12 cellular contexts compared by ENCODE assay signal in genomic region chr21:33384851-33385331, GRCh38. TPM values are rescaled to one million over a fixed set of nuclear protein-coding genes. Genes with fewer than 3 reads are reported as not detected.
DNase-seq lines count a peak whose midpoint lies in the region; ATAC-seq and TF ChIP-seq lines count a peak whose summit lies in the region.
"Had no signal": no experiment of that assay in that cellular context is flagged by ENCODE, and none has a peak within 500 bp of the region (broad histone marks: within the 10 kb centered on the region; RNA-seq: fewer than 3 reads in every experiment).

No MANE protein-coding gene starts in this region.

- POLR2A ChIA-PET in CD8-positive, alpha-beta T cell (lab: Charles Lee) = interaction anchor here (0.8 to 2.4 kb wide), 8 partner anchors 11 to 158 kb away, joined by 3 to 17 read pairs (median 4); partner anchors contain the start of genes GART, IFNAR1, IFNGR2 and IL10RB
- POLR2A ChIA-PET in naive thymus-derived CD8-positive, alpha-beta T cell (lab: Charles Lee) = interaction anchor here (0.6 to 2.9 kb wide), 14 partner anchors 10 to 614 kb away, joined by 3 to 29 read pairs (median 4); partner anchors contain the start of genes IFNAR1, IFNGR2, PAXBP1 and SON

- CTCF ChIA-PET in CD8-positive, alpha-beta T cell (lab: Charles Lee) = interaction anchor here (0.6 to 2.7 kb wide), 6 partner anchors 9 to 188 kb away, joined by 3 to 16 read pairs (median 6); no protein-coding TSS in a partner anchor

- peak; percentile 49 for ATAC-seq in CD8-positive, alpha-beta T cell
- ATAC-seq in naive thymus-derived CD8-positive, alpha-beta T cell = peak; percentile 59 to 74
- no peak for ATAC-seq in GM19324 (IDR thresholded peaks at IDR 0.05; ENCODE audit: low FRiP score, unreplicated experiment)
- ATAC-seq: body of pancreas, WTC11 had no signal

- H3K4me1 ChIP-seq in CD8-positive, alpha-beta T cell (ENCODE audit: insufficient read depth, low read length) = peaks cover 56% of the 10 kb centered on the region
- H3K4me1 ChIP-seq in Peyer's patch (peaks cover 4 to 43% (median 33%) of the 10 kb centered on the region in 4 donors), ascending aorta (peaks cover 5 to 21% of the 10 kb centered on the region in 2 donors), HAP-1 (peaks cover 6% of the 10 kb centered on the region; the same call in 1 of the 2 replicates)

- no peaks in the 10 kb centered on the region for H3K9me3 ChIP-seq in CD8-positive, alpha-beta T cell (ENCODE audit: low read length)
- H3K9me3 ChIP-seq in Peyer's patch (no peaks in the 10 kb centered on the region), ascending aorta (no peaks in the 10 kb centered on the region), HAP-1 (no peaks in the 10 kb centered on the region)
- H3K9me3 ChIP-seq: body of pancreas, ovary had no signal

- H3K27me3 Mint-ChIP-seq in CD8-positive, alpha-beta T cell (ENCODE audit: low read depth) = no peaks in the 10 kb centered on the region
- H3K27me3 Mint-ChIP-seq in activated naive CD8-positive, alpha-beta T cell = no peaks in the 10 kb centered on the region
- H3K27me3 Mint-ChIP-seq in naive thymus-derived CD8-positive, alpha-beta T cell = peaks cover 0 to 3% (median 0%) of the 10 kb centered on the region in 5 donors

- peak overlapping the region; percentile 21 for H3K27ac ChIP-seq in CD8-positive, alpha-beta T cell (ENCODE audit: low read depth, low read length)
- H3K27ac ChIP-seq in Peyer's patch (peak overlapping the region; percentile 44 to 87 (median 59)), ascending aorta (no peak overlapping the region)
- H3K27ac ChIP-seq: body of pancreas, ovary had no signal

- peak overlapping the region; percentile 28 for H3K4me3 ChIP-seq in CD8-positive, alpha-beta T cell (ENCODE audit: low read depth, low read length)
- H3K4me3 ChIP-seq in Peyer's patch (no peak overlapping the region), ascending aorta (no peak overlapping the region), HAP-1 (no peak overlapping the region)
- H3K4me3 ChIP-seq: body of pancreas, ovary had no signal

- H3K9me3 Mint-ChIP-seq in CD8-positive, alpha-beta T cell = no peaks in the 10 kb centered on the region
- H3K9me3 Mint-ChIP-seq in activated naive CD8-positive, alpha-beta T cell (ENCODE audit: low read depth) = no peaks in the 10 kb centered on the region
- peaks cover 0 to 2% (median 0%) of the 10 kb centered on the region in 9 donors for H3K9me3 Mint-ChIP-seq in naive thymus-derived CD8-positive, alpha-beta T cell
- H3K9me3 Mint-ChIP-seq: WTC11 had no signal

- peak overlapping the region; percentile 73 for H3K4me3 Mint-ChIP-seq in CD8-positive, alpha-beta T cell
- H3K4me3 Mint-ChIP-seq in activated naive CD8-positive, alpha-beta T cell = peak overlapping the region; percentile 74
- peak overlapping the region; percentile 66 to 89 (median 80) for H3K4me3 Mint-ChIP-seq in naive thymus-derived CD8-positive, alpha-beta T cell
- H3K4me3 Mint-ChIP-seq: WTC11 had no signal

- H3K36me3 Mint-ChIP-seq in CD8-positive, alpha-beta T cell = no peaks in the 10 kb centered on the region
- H3K36me3 Mint-ChIP-seq in activated naive CD8-positive, alpha-beta T cell = no peaks in the 10 kb centered on the region
- H3K36me3 Mint-ChIP-seq in naive thymus-derived CD8-positive, alpha-beta T cell = no peaks in the 10 kb centered on the region
- H3K36me3 Mint-ChIP-seq: WTC11 had no signal

- intact Hi-C loops in CD8-positive, alpha-beta T cell (cut with DNase I, micrococcal nuclease) = loop anchor here (1.0 to 10.0 kb wide), 5 partner anchors 18 to 770 kb away; partner anchors contain the start of genes CFAP298 (in 1 of the 2) and IFNGR2 (in 1 of the 2)
- intact Hi-C loops in ascending aorta (cut with DNase I) = no loop called here

- peak overlapping the region; percentile 72 for H3K27ac Mint-ChIP-seq in CD8-positive, alpha-beta T cell
- peak overlapping the region; percentile 77 for H3K27ac Mint-ChIP-seq in activated naive CD8-positive, alpha-beta T cell
- H3K27ac Mint-ChIP-seq in naive thymus-derived CD8-positive, alpha-beta T cell = peak overlapping the region; percentile 55 to 95 (median 88)
- H3K27ac Mint-ChIP-seq: WTC11 had no signal

- no peak for TF ChIP-seq CTCF in CD8-positive, alpha-beta T cell (IDR thresholded peaks at IDR 0.05)
- TF ChIP-seq CTCF in Peyer's patch (IDR thresholded peaks at IDR 0.05) (no peak), ascending aorta (IDR thresholded peaks at IDR 0.05) (no peak)

- in situ Hi-C loops in HAP-1 (cut with MboI; ENCODE audit: low sequenced_read_pairs) = no loop called here

- peaks cover 60% of the 10 kb centered on the region for H3K4me1 Mint-ChIP-seq in CD8-positive, alpha-beta T cell (ENCODE audit: low read depth)
- peaks cover 56% of the 10 kb centered on the region for H3K4me1 Mint-ChIP-seq in activated naive CD8-positive, alpha-beta T cell (ENCODE audit: low read depth)
- H3K4me1 Mint-ChIP-seq in naive thymus-derived CD8-positive, alpha-beta T cell = peaks cover 23 to 68% (median 61%) of the 10 kb centered on the region in 4 donors

- no peak for TF ChIP-seq POLR2A in Peyer's patch (IDR thresholded peaks at IDR 0.05)

- peak in 3 of 7 experiments; percentile 11 to 59 (median 44) for DNase-seq in CD8-positive, alpha-beta T cell
- DNase-seq in Peyer's patch (peak in 2 of 3 donors; percentile 54 to 63), ascending aorta (ENCODE audit: low spot score in 2 of 2) (no peak), HAP-1 (ENCODE audit: low spot score in 2 of 2) (no peak), Ammon's horn (ENCODE audit: low spot score) (no peak)
- DNase-seq in naive thymus-derived CD8-positive, alpha-beta T cell = peak in 6 of 10 donors; percentile 28 to 81 (median 65)
- DNase-seq: body of pancreas, NCI-H187 treated with DMSO at 0.1 percent for 48 hours, ovary had no signal

- H3K27me3 ChIP-seq in CD8-positive, alpha-beta T cell (ENCODE audit: insufficient read depth, low read length) = no peaks in the 10 kb centered on the region
- H3K27me3 ChIP-seq in Peyer's patch (no peaks in the 10 kb centered on the region), ascending aorta (no peaks in the 10 kb centered on the region), HAP-1 (ENCODE audit: low read depth) (no peaks in the 10 kb centered on the region)
- H3K27me3 ChIP-seq: body of pancreas, ovary had no signal

- no peaks in the 10 kb centered on the region for H3K36me3 ChIP-seq in CD8-positive, alpha-beta T cell (ENCODE audit: insufficient read depth, low read length)
- no peaks in the 10 kb centered on the region for H3K36me3 ChIP-seq in Peyer's patch
- H3K36me3 ChIP-seq in ascending aorta = no peaks in the 10 kb centered on the region
- H3K36me3 ChIP-seq in HAP-1 (replicated peaks) = no peaks in the 10 kb centered on the region
- H3K36me3 ChIP-seq: ovary had no signal

RNA-seq across cellular contexts. Expression of gene IFNGR2, which starts 18.3 kb away (rescaled TPM):
- total RNA-seq in CD8-positive, alpha-beta T cell = 10 to 100 TPM; 10.1 to 10.7 TPM
- 10 to 100 TPM; 53.7 to 96.3 (median 67.6) TPM for total RNA-seq in Peyer's patch
- total RNA-seq in naive thymus-derived CD8-positive, alpha-beta T cell = 10 to 100 TPM; 24.4 to 27.8 TPM
- 10 to 100 TPM; 11.3 to 30.9 (median 23.0) TPM for polyA plus RNA-seq in naive thymus-derived CD8-positive, alpha-beta T cell
- 46.4 TPM for total RNA-seq in ascending aorta

Comparison
In these comparisons a context has a peak if more than half of its experiments do, and no peak if none do; other contexts are left out.
1. DNase-seq: peak in Peyer's patch (2 of 3) and naive thymus-derived CD8-positive, alpha-beta T cell (6 of 10); none in ascending aorta (0 of 2), HAP-1 (0 of 2) and Ammon's horn (single experiment).
2. H3K27ac ChIP-seq: peak in CD8-positive, alpha-beta T cell (single experiment) and Peyer's patch (4 of 4); none in ascending aorta (0 of 2).
3. Peak in every context shown above with its lines, with median percentiles within 50 percentile points of each other: H3K27ac Mint-ChIP-seq and H3K4me3 Mint-ChIP-seq.